Comparison of ENCODE assay signal across 8 cellular contexts in genomic region chr18:26656401-26656943, GRCh38.
A peak's percentile ranks its signal among the peaks of the same experiment; 100 is the strongest.
DNase-seq lines count a peak whose midpoint lies in the region; ATAC-seq and TF ChIP-seq lines count a peak whose summit lies in the region.

No MANE protein-coding gene starts in this region.

- CTCF ChIA-PET in CD4-positive, alpha-beta T cell (lab: Charles Lee): no interaction called here

- no peak for TF ChIP-seq RAD21 in liver (IDR thresholded peaks at IDR 0.05)

- no peaks in the 10 kb centered on the region for H3K36me3 Mint-ChIP-seq in CD4-positive, alpha-beta T cell (ENCODE audit: low read depth)

- under 1% methylated on average over 68 of the region's 68 CpGs for WGBS in liver
- WGBS in urinary bladder: 1% methylated on average over 68 of the region's 68 CpGs

- H3K4me1 Mint-ChIP-seq in CD4-positive, alpha-beta T cell (ENCODE audit: low read depth): peaks cover 16% of the 10 kb centered on the region

- H3K9ac ChIP-seq in liver (ENCODE audit: low read depth in 1 of 2, low read length in 2 of 2): no peak overlapping the region

- ATAC-seq in HG02852 (IDR thresholded peaks at IDR 0.05; ENCODE audit: unreplicated experiment): peak; percentile 36
- ATAC-seq in CD4-positive, alpha-beta T cell (ENCODE audit: poor library complexity): no peak

- H3K4me1 ChIP-seq in liver (ENCODE audit: control insufficient read depth in 4 of 4, insufficient read depth in 4 of 4, low read length in 3 of 4) (peaks cover 3 to 19% (median 18%) of the 10 kb centered on the region in 4 donors), urinary bladder (ENCODE audit: insufficient read depth) (no peaks in the 10 kb centered on the region)

- in situ Hi-C loops in astrocyte of the spinal cord (cut with HindIII; ENCODE audit: low sequenced_read_pairs): no loop called here

- H3K9me3 ChIP-seq in liver (ENCODE audit: control insufficient read depth in 4 of 4, low read length in 3 of 4): no peaks in the 10 kb centered on the region
- H3K9me3 ChIP-seq in CD4-positive, alpha-beta T cell (ENCODE audit: control insufficient read depth, low read length): no peaks in the 10 kb centered on the region

- POLR2A ChIA-PET in CD4-positive, alpha-beta T cell (lab: Charles Lee): no interaction called here

- H3K27ac Mint-ChIP-seq in CD4-positive, alpha-beta T cell: no peak overlapping the region

- peaks cover 82% of the 10 kb centered on the region for H3K27me3 Mint-ChIP-seq in CD4-positive, alpha-beta T cell

- no peaks in the 10 kb centered on the region for H3K9me3 Mint-ChIP-seq in CD4-positive, alpha-beta T cell

- H3K36me3 ChIP-seq in liver (ENCODE audit: control insufficient read depth in 4 of 4, insufficient read depth in 3 of 4, low read depth in 1 of 4, low read length in 3 of 4) (no peaks in the 10 kb centered on the region), urinary bladder (ENCODE audit: insufficient read depth) (no peaks in the 10 kb centered on the region)

- intact Hi-C loops in CD4-positive, alpha-beta T cell (cut with DNase I, micrococcal nuclease): loop anchor here in 1 of 2 experiments (10.0 kb wide), 1 partner anchor 352 kb away; no protein-coding TSS in a partner anchor

- H3K4me3 ChIP-seq in GM08714 (ENCODE audit: low read length) (peak overlapping the region; percentile 67), astrocyte of the spinal cord (ENCODE audit: low read depth, low read length) (peak overlapping the region; percentile 66), liver (ENCODE audit: low read depth in 1 of 3, low read length in 3 of 3) (peak overlapping the region in 2 of 3 donors; percentile 28 to 99), urinary bladder (ENCODE audit: low read depth, low read length) (peak overlapping the region; percentile 98)

- TF ChIP-seq CTCF in astrocyte of the spinal cord (IDR thresholded peaks at IDR 0.05; ENCODE audit: low read depth, low read length) (no peak), liver (IDR thresholded peaks at IDR 0.05; ENCODE audit: low read depth, low read length, missing input control) (no peak)
- no peak for TF ChIP-seq CTCF in CD4-positive, alpha-beta T cell (IDR thresholded peaks at IDR 0.05)

- DNase-seq in astrocyte of the spinal cord (ENCODE audit: low read depth, low spot score) (no peak), DMS153 (lab: John Stamatoyannopoulos, UW) (no peak), HCEC 1CT (no peak)
- no peak for DNase-seq in CD4-positive, alpha-beta T cell

- H3K27ac ChIP-seq in liver (ENCODE audit: low read depth in 1 of 2, low read length in 2 of 2) (peak overlapping the region; percentile 50 to 81), urinary bladder (ENCODE audit: low read depth) (peak overlapping the region; percentile 68)
- no peak overlapping the region for H3K27ac ChIP-seq in CD4-positive, alpha-beta T cell (ENCODE audit: low read depth, low read length)

- H3K4me3 Mint-ChIP-seq in CD4-positive, alpha-beta T cell: no peak overlapping the region

- no peaks in the 10 kb centered on the region for H3K27me3 ChIP-seq in liver (ENCODE audit: control insufficient read depth in 4 of 4, insufficient read depth in 4 of 4, low read length in 3 of 4)
- peaks cover 61% of the 10 kb centered on the region for H3K27me3 ChIP-seq in CD4-positive, alpha-beta T cell (ENCODE audit: control insufficient read depth, insufficient read depth, low read length)

TF ChIP-seq in liver, 16 proteins besides CTCF, POLR2A, EP300 and RAD21:
- TF ChIP-seq TAF1 (conservative IDR thresholded peaks at IDR 0.05) (no peak), GABPA (IDR thresholded peaks at IDR 0.05 in 1 of 2, conservative IDR thresholded peaks at IDR 0.05 in 1 of 2) (no peak), YY1 (IDR thresholded peaks at IDR 0.05) (no peak), ZBTB33 (IDR thresholded peaks at IDR 0.05) (no peak), HNF4G (IDR thresholded peaks at IDR 0.05) (no peak), FOXA1 (IDR thresholded peaks at IDR 0.05) (no peak), HNF4A (conservative IDR thresholded peaks at IDR 0.05) (no peak), SP1 (IDR thresholded peaks at IDR 0.05) (no peak), ATF3 (IDR thresholded peaks at IDR 0.05) (no peak), MAX (IDR thresholded peaks at IDR 0.05) (no peak), JUND (IDR thresholded peaks at IDR 0.05) (no peak), RXRA (IDR thresholded peaks at IDR 0.05) (no peak), NR2F2 (IDR thresholded peaks at IDR 0.05) (no peak), EGR1 (IDR thresholded peaks at IDR 0.05; ENCODE audit: low read depth in 2 of 2) (no peak), FOXA2 (IDR thresholded peaks at IDR 0.05) (no peak)
